Comparison of ENCODE assay signal across 22 cellular contexts in the genomic region with DNA sequence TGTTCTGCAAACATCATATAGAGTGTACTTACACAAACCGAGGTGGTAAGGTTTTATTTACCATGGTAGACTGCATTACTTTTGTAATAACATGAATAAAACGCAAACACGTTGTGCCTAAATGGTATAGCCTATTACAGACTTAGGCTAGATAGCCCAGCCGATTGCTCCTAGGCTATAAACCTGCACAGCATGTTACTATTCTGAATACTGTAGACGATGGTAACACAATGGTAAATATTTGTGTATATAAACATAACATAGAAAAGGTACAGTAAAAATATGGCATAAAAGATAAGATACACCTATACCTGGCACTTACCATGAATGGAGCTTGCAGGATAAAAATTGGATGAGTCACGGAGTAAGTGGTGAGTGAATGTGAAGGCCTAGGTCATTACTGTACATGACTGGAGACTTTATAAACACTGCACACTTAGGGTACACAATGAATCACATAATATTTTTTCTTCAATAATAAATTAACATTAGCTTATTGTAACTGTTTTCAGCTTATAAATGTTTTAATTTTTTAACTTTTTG. TPM values are rescaled to one million over a fixed set of nuclear protein-coding genes. Genes with fewer than 3 reads are reported as not detected.
DNase-seq lines count a peak whose midpoint lies in the region; ATAC-seq, FAIRE-seq and TF ChIP-seq lines count a peak whose summit lies in the region.
"Had no signal": no experiment of that assay in that cellular context is flagged by ENCODE, and none has a peak within 500 bp of the region (broad histone marks: within the 10 kb centered on the region; RNA-seq: fewer than 3 reads in every experiment).

No MANE protein-coding gene starts in this region.

- no peaks in the 10 kb centered on the region for H3K9me3 ChIP-seq in K562 (replicated peaks; ENCODE audit: control insufficient read depth, insufficient read depth, low read depth, low read length)
- H3K9me3 ChIP-seq: BE2C, Caco-2, MG63 had no signal

- intact Hi-C loops in K562 (cut with micrococcal nuclease): no loop called here

- no peak overlapping the region for H3K4me3 ChIP-seq in K562
- H3K4me3 ChIP-seq: MG63 had no signal

- no peaks in the 10 kb centered on the region for H4K20me1 ChIP-seq in K562 (replicated peaks; ENCODE audit: control insufficient read depth, insufficient read depth, low read length)

- in situ Hi-C loops in K562 (cut with MboI): no loop called here

- no peak overlapping the region for H2AFZ ChIP-seq in K562 (ENCODE audit: low read depth, low read length)

- H3K4me2 ChIP-seq in K562 (ENCODE audit: insufficient read depth, low read length): no peak overlapping the region

- no peak for FAIRE-seq in K562 (lab: Jason Lieb, UNC)

- 1% methylated on average over 6 of the region's 6 CpGs for WGBS in K562 (ENCODE audit: insufficient coverage, low coverage, missing lambda C conversion rate)

- CTCF ChIA-PET in K562 (lab: Yijun Ruan, JAX; ENCODE audit: low intra/inter-chr PET ratio): no interaction called here

- POLR2A ChIA-PET in K562 (lab: Yijun Ruan, JAX): interaction anchor here (0.6 kb wide), 1 partner anchor 169 kb away, joined by 3 read pairs; no protein-coding TSS in a partner anchor

- no peaks in the 10 kb centered on the region for H3K79me2 ChIP-seq in K562 (ENCODE audit: control insufficient read depth, insufficient read depth, low read length)

- no peak overlapping the region for H3K9ac ChIP-seq in K562 (ENCODE audit: insufficient read depth in 1 of 2, low read depth in 2 of 2, low read length in 2 of 2)

- no peaks in the 10 kb centered on the region for H3K4me1 ChIP-seq in K562 (replicated peaks in 1 of 2; ENCODE audit: control insufficient read depth in 2 of 2, insufficient read depth in 2 of 2, low read length in 2 of 2)
- H3K4me1 ChIP-seq: BE2C had no signal

- ATAC-seq in K562 (0 out of 3 replicates have a peak, but pooled peaks have one; percentile 36), HG02571 (IDR thresholded peaks at IDR 0.05; ENCODE audit: unreplicated experiment) (no peak), HG03354 (IDR thresholded peaks at IDR 0.05; ENCODE audit: poor library complexity, severe bottlenecking, unreplicated experiment) (no peak)
- ATAC-seq: SK-N-SH treated with all-trans-retinoic acid at 6 μM for 48 hours had no signal

- DNase-seq in ELR (ENCODE audit: low read depth): peak; percentile 33
- DNase-seq in NCI-H2081 treated with DMSO at 0.1 percent for 48 hours (lab: John Stamatoyannopoulos, UW): peak; percentile 27
- DNase-seq in K562 (ENCODE audit: extremely low read depth in 1 of 4, low spot score in 3 of 4): no peak
- no peak for DNase-seq in stimulated activated CD4-positive, alpha-beta T cell treated with anti-CD3 and anti-CD28 coated beads, Interleukin-4, amount 100 ng/mL, for 1 hour
- DNase-seq in AG08396 (ENCODE audit: low spot score): no peak
- DNase-seq: BE2C; Caco-2; CD4-positive, alpha-beta T cell; GOT3; MG63; NCI-H1092; NCI-H146; NCI-H2029 treated with DMSO at 0.1 percent for 48 hours; NCI-H446 treated with DMSO at 0.1 percent for 48 hours; NK-92 treated with Interleukin-12 subunit alpha and Interleukin-12 subunit beta, amount 100 ng/mL, for 24 hours; RPMI8226; SIG-M5; T-helper 1 cell had no signal

- H3K27me3 ChIP-seq in K562 (ENCODE audit: control insufficient read depth in 2 of 2, insufficient read depth in 2 of 2, low read length in 2 of 2): peaks cover 7 to 13% of the 10 kb centered on the region in 2 experiments; a peak in 3 of 5 replicates
- H3K27me3 ChIP-seq: BE2C, MG63 had no signal

- no peak for TF ChIP-seq RAD21 in K562 (CRISPR knock-in tag; conservative IDR thresholded peaks at IDR 0.05 in 1 of 2, IDR thresholded peaks at IDR 0.05 in 1 of 2)

- no peak for TF ChIP-seq EP300 in K562 (IDR thresholded peaks at IDR 0.05; ENCODE audit: low read length)

- TF ChIP-seq CTCF in K562 (IDR thresholded peaks at IDR 0.05 in 2 of 3, conservative IDR thresholded peaks at IDR 0.05 in 1 of 3; ENCODE audit: insufficient read depth in 2 of 3, low read depth in 1 of 3, low read length in 3 of 3): no peak

- no peak for TF ChIP-seq POLR2A in K562 (conservative IDR thresholded peaks at IDR 0.05)

- no peaks in the 10 kb centered on the region for H3K36me3 ChIP-seq in K562 (ENCODE audit: control insufficient read depth, insufficient read depth, low read length)
- H3K36me3 ChIP-seq: BE2C, MG63 had no signal

- H3K9me1 ChIP-seq in K562 (ENCODE audit: control insufficient read depth, insufficient read depth, low read length): no peaks in the 10 kb centered on the region

- BruUV-seq in K562 (replicated peaks; lab: Mats Ljungman, UMichigan): no TSS peak

- no peak overlapping the region for H3K27ac ChIP-seq in K562 (ENCODE audit: extremely low read depth, low read depth, low read length)

TF ChIP-seq in K562, 482 proteins besides CTCF, POLR2A, EP300 and RAD21:
- TF ChIP-seq JUND (IDR thresholded peaks at IDR 0.05; ENCODE audit: borderline replicate concordance, low read depth, low read length) (peak; percentile 32; the same call in 1 of the 2 replicates), JUND (tag; IDR thresholded peaks at IDR 0.05; ENCODE audit: borderline replicate concordance, low read depth, low read length) (0 out of 3 replicates have a peak, but pooled peaks have one; percentile 42), MAFK (IDR thresholded peaks at IDR 0.05; ENCODE audit: low read length) (0 out of 2 replicates have a peak, but pooled peaks have one; percentile 8), RBM15 (IDR thresholded peaks at IDR 0.05; ENCODE audit: insufficient read depth, low read length) (no peak), MEIS2 (IDR thresholded peaks at IDR 0.05; ENCODE audit: partially characterized antibody) (peak; percentile 10), NFE2 (IDR thresholded peaks at IDR 0.05; ENCODE audit: low read depth) (0 out of 2 replicates have a peak, but pooled peaks have one; percentile 24), RFX1 (IDR thresholded peaks at IDR 0.05) (peak; percentile 4; the same call in 1 of the 2 replicates), RFX5 (IDR thresholded peaks at IDR 0.05; ENCODE audit: low read depth, low read length) (no peak), KAT8 (IDR thresholded peaks at IDR 0.05; ENCODE audit: low read depth) (no peak), NR1H2 (CRISPR knock-in tag; IDR thresholded peaks at IDR 0.05) (no peak), CBFA2T3 (IDR thresholded peaks at IDR 0.05) (0 out of 2 replicates have a peak, but pooled peaks have one; percentile 5), DPF2 (IDR thresholded peaks at IDR 0.05) (peak; percentile 39; the same call in 1 of the 2 replicates), ZC3H8 (IDR thresholded peaks at IDR 0.05) (no peak), FOSL1 (tag; conservative IDR thresholded peaks at IDR 0.05) (peak; percentile 76), DNMT1 (IDR thresholded peaks at IDR 0.05) (no peak)
- TF ChIP-seq, protein P1, sequence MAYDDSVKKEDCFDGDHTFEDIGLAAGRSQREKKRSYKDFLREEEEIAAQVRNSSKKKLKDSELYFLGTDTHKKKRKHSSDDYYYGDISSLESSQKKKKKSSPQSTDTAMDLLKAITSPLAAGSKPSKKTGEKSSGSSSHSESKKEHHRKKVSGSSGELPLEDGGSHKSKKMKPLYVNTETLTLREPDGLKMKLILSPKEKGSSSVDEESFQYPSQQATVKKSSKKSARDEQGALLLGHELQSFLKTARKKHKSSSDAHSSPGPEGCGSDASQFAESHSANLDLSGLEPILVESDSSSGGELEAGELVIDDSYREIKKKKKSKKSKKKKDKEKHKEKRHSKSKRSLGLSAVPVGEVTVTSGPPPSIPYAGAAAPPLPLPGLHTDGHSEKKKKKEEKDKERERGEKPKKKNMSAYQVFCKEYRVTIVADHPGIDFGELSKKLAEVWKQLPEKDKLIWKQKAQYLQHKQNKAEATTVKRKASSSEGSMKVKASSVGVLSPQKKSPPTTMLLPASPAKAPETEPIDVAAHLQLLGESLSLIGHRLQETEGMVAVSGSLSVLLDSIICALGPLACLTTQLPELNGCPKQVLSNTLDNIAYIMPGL (CRISPR knock-in tag; IDR thresholded peaks at IDR 0.05): no peak

RNA-seq across cellular contexts. Expression of a gene that starts 16.3 kb away (rescaled TPM):
- not detected in 2 replicates for total RNA-seq in K562 (2011; cell fraction: chromatin; rRNA removed; ENCODE audit: low replicate concordance)
- total RNA-seq in K562 (2011; cell fraction: nucleolus; rRNA removed): not detected in 2 replicates
- total RNA-seq in K562 (2011; cell fraction: nucleoplasm; rRNA removed): not detected in 2 replicates
- not detected in 2 replicates for total RNA-seq in K562 (2014; rRNA removed)
- total RNA-seq in K562 (2014; rRNA removed; fragmentation: Illumina TruSeq; extraction: Trizol): not detected in 2 replicates
- total RNA-seq in K562 (2015; rRNA removed; fragmentation: Illumina TruSeq; extraction: Trizol): not detected in 2 replicates
- not detected in 2 replicates for total RNA-seq in K562 (2021)
- not detected in 2 replicates for polyA plus RNA-seq in K562 (2011; rRNA removed)
- polyA plus RNA-seq in K562 (2011; cell fraction: cytosol; rRNA removed): not detected in 2 replicates
- not detected in 2 replicates for polyA plus RNA-seq in K562 (2011; cell fraction: nucleus; rRNA removed)
- polyA plus RNA-seq in K562 (2012): not detected in 2 replicates
- not detected in 2 replicates for polyA plus RNA-seq in K562 (2014; fragmentation: Illumina TruSeq; extraction: Trizol)
- not detected for polyA plus RNA-seq in K562 (2014; fragmentation: Nextera tagmentation; extraction: Ambion mirVana)
- polyA plus RNA-seq in K562 (2014; rRNA removed): not detected in 2 replicates
- not detected in 2 replicates for polyA minus RNA-seq in K562 (2011; rRNA and poly(A)+ RNA removed)
- polyA minus RNA-seq in K562 (2011; cell fraction: cytosol; rRNA and poly(A)+ RNA removed): not detected in 2 replicates
- polyA minus RNA-seq in K562 (2011; cell fraction: nucleus; rRNA and poly(A)+ RNA removed): not detected in 2 replicates
- total RNA-seq: CD4-positive, alpha-beta T cell had no signal
- polyA plus RNA-seq: AG04450 had no signal

Comparison
In these comparisons a context has a peak if more than half of its experiments do, and no peak if none do; other contexts are left out.
1. DNase-seq: peak in ELR (single experiment) and NCI-H2081 treated with DMSO at 0.1 percent for 48 hours (single experiment); none in K562 (0 of 4), stimulated activated CD4-positive, alpha-beta T cell treated with anti-CD3 and anti-CD28 coated beads, Interleukin-4, amount 100 ng/mL, for 1 hour (single experiment) and AG08396 (single experiment).